In the genomic region with DNA sequence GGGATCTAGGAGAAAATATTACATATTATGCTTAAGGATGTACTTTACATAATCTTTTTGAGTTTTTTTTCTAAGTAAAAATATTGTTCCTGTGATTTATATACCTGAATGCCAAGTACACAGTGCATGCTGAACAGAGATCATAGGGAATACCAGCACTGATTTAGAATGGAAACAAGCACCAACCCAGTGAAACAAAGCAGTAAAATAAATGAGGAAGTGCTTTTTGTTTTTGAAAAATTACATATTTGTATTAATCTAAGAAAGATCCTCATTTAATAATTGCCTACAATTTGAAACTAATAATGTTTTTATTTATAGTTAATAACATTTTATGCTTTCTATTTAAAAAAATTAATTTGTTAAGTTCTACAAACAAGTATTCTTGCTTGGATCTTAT, we compare ENCODE assay signal across 21 cellular contexts. TPM values are rescaled to one million over a fixed set of nuclear protein-coding genes. Genes with fewer than 3 reads are reported as not detected.
DNase-seq lines count a peak whose midpoint lies in the region; ATAC-seq, FAIRE-seq and TF ChIP-seq lines count a peak whose summit lies in the region.
"Had no signal": no experiment of that assay in that cellular context is flagged by ENCODE, and none has a peak within 500 bp of the region (broad histone marks: within the 10 kb centered on the region; RNA-seq: fewer than 3 reads in every experiment).

No MANE protein-coding gene starts in this region.

- ATAC-seq in heart left ventricle = no peak
- ATAC-seq: A549, GM23338, HCT116 had no signal

- no peaks in the 10 kb centered on the region for H3K4me1 Mint-ChIP-seq in activated T-helper 1 cell treated with anti-CD3 and anti-CD28 coated beads, Interleukin-12 subunit alpha, Interleukin-12 subunit beta, Interleukin-2, Interleukin-4 antibody, amounts not matched to agents 30 ng/mL and 10 ng/mL and 1 ng/mL, durations not matched to agents 14 hours and 24 hours and 36 hours (ENCODE audit: low read depth)
- H3K4me1 Mint-ChIP-seq: CD4-positive, alpha-beta memory T cell had no signal

- H3K4me3 Mint-ChIP-seq in activated T-helper 1 cell treated with anti-CD3 and anti-CD28 coated beads, Interleukin-12 subunit alpha, Interleukin-12 subunit beta, Interleukin-2, Interleukin-4 antibody, amounts not matched to agents 30 ng/mL and 10 ng/mL and 1 ng/mL, durations not matched to agents 14 hours and 24 hours and 36 hours = no peak overlapping the region
- H3K4me3 Mint-ChIP-seq: CD14-positive monocyte; CD4-positive, alpha-beta memory T cell; GM23338; H9 had no signal

- H3K9me3 ChIP-seq in left ventricle myocardium inferior (replicated peaks) (no peaks in the 10 kb centered on the region), heart left ventricle (no peaks in the 10 kb centered on the region)
- H3K9me3 ChIP-seq: A549, BE2C had no signal

- no peaks in the 10 kb centered on the region for H3K36me3 ChIP-seq in left ventricle myocardium inferior
- H3K36me3 ChIP-seq in heart left ventricle = no peaks in the 10 kb centered on the region
- H3K36me3 ChIP-seq: BLaER1 treated with 17β-estradiol and CSF1 and Interleukin-3, amounts not matched to agents 10 nM and 100 nM had no signal

- no peak overlapping the region for H3K27ac Mint-ChIP-seq in activated T-helper 1 cell treated with anti-CD3 and anti-CD28 coated beads, Interleukin-12 subunit alpha, Interleukin-12 subunit beta, Interleukin-2, Interleukin-4 antibody, amounts not matched to agents 30 ng/mL and 10 ng/mL and 1 ng/mL, durations not matched to agents 14 hours and 24 hours and 36 hours
- H3K27ac Mint-ChIP-seq: CD14-positive monocyte; CD4-positive, alpha-beta memory T cell; GM23338; H9 had no signal

- TF ChIP-seq POLR2A in heart left ventricle (IDR thresholded peaks at IDR 0.05) = no peak

- TF ChIP-seq CTCF in left ventricle myocardium inferior (IDR thresholded peaks at IDR 0.05; ENCODE audit: borderline replicate concordance) (no peak), heart left ventricle (IDR thresholded peaks at IDR 0.05) (no peak), dorsolateral prefrontal cortex (IDR thresholded peaks at IDR 0.05 in 54 of 56, conservative IDR thresholded peaks at IDR 0.05 in 2 of 56; ENCODE audit: low read depth in 1 of 56, partially characterized antibody in 56 of 56) (no peak)

- intact Hi-C loops in left ventricle myocardium inferior (cut with micrococcal nuclease) (no loop called here), heart left ventricle (cut with DNase I) (loop anchor here in 1 of 10 donors (1.0 to 5.0 kb wide), 2 partner anchors 16 to 55 kb away; no protein-coding TSS in a partner anchor), dorsolateral prefrontal cortex (cut with DNase I) (loop anchor here (5.0 kb wide), 2 partner anchors 55 to 60 kb away; no protein-coding TSS in a partner anchor)
- intact Hi-C loops in activated T-helper 1 cell treated with anti-CD3 and anti-CD28 coated beads, Interleukin-12 subunit alpha, Interleukin-12 subunit beta, Interleukin-2, Interleukin-4 antibody, amounts not matched to agents 30 ng/mL and 10 ng/mL and 1 ng/mL, durations not matched to agents 14 hours and 24 hours and 36 hours (cut with micrococcal nuclease) = loop anchor here (10.0 kb wide), 1 partner anchor 172 kb away; a partner anchor contains a TSS

- DNase-seq in left ventricle myocardium inferior (no peak), heart left ventricle (no peak), dorsolateral prefrontal cortex (no peak), nucleus accumbens (lab: John Stamatoyannopoulos, UW) (no peak)
- DNase-seq in activated T-helper 1 cell treated with anti-CD3 and anti-CD28 coated beads, Interleukin-12 subunit alpha, Interleukin-12 subunit beta, Interleukin-2, Interleukin-4 antibody, amounts not matched to agents 30 ng/mL and 10 ng/mL and 1 ng/mL, durations not matched to agents 14 hours and 24 hours and 36 hours (ENCODE audit: low spot score) = no peak
- DNase-seq: ACHN; AML-193; Calu3; CD4-positive, alpha-beta memory T cell; COR-L47; DMS79 treated with DMSO at 0.1 percent for 48 hours; H9 had no signal

- peak overlapping the region; percentile 68 for H3K27ac ChIP-seq in left ventricle myocardium inferior (replicated peaks)
- peak overlapping the region in 5 of 12 donors; percentile 1 to 71 (median 49) for H3K27ac ChIP-seq in heart left ventricle
- peak overlapping the region in 33 of 59 donors; percentile 1 to 96 (median 83) for H3K27ac ChIP-seq in dorsolateral prefrontal cortex
- H3K27ac ChIP-seq: 22Rv1; A549; BLaER1 treated with 17β-estradiol and CSF1 and Interleukin-3, amounts not matched to agents 10 nM and 100 nM had no signal

- H3K27me3 Mint-ChIP-seq in activated T-helper 1 cell treated with anti-CD3 and anti-CD28 coated beads, Interleukin-12 subunit alpha, Interleukin-12 subunit beta, Interleukin-2, Interleukin-4 antibody, amounts not matched to agents 30 ng/mL and 10 ng/mL and 1 ng/mL, durations not matched to agents 14 hours and 24 hours and 36 hours (ENCODE audit: insufficient read depth) = peaks cover 13% of the 10 kb centered on the region

- no peaks in the 10 kb centered on the region for H3K9me3 Mint-ChIP-seq in activated T-helper 1 cell treated with anti-CD3 and anti-CD28 coated beads, Interleukin-12 subunit alpha, Interleukin-12 subunit beta, Interleukin-2, Interleukin-4 antibody, amounts not matched to agents 30 ng/mL and 10 ng/mL and 1 ng/mL, durations not matched to agents 14 hours and 24 hours and 36 hours
- H3K9me3 Mint-ChIP-seq: CD14-positive monocyte, GM23338 had no signal

- H3K4me3 ChIP-seq in left ventricle myocardium inferior = no peak overlapping the region
- no peak overlapping the region for H3K4me3 ChIP-seq in heart left ventricle
- no peak overlapping the region for H3K4me3 ChIP-seq in dorsolateral prefrontal cortex
- H3K4me3 ChIP-seq: A549; BLaER1 treated with 17β-estradiol and CSF1 and Interleukin-3, amounts not matched to agents 10 nM and 100 nM; GM23338 had no signal

- H3K4me1 ChIP-seq in left ventricle myocardium inferior = peaks cover 55% of the 10 kb centered on the region
- H3K4me1 ChIP-seq in heart left ventricle = peaks cover 0 to 44% (median 4%) of the 10 kb centered on the region in 12 donors
- H3K4me1 ChIP-seq: A549 had no signal

- no peaks in the 10 kb centered on the region for H3K27me3 ChIP-seq in left ventricle myocardium inferior (ENCODE audit: low read depth)
- H3K27me3 ChIP-seq in heart left ventricle = no peaks in the 10 kb centered on the region
- H3K27me3 ChIP-seq in dorsolateral prefrontal cortex = no peaks in the 10 kb centered on the region
- H3K27me3 ChIP-seq: BE2C; BLaER1 treated with 17β-estradiol and CSF1 and Interleukin-3, amounts not matched to agents 10 nM and 100 nM had no signal

- peak; percentile 81 for FAIRE-seq in G401.6 (lab: Jason Lieb, UNC)
- FAIRE-seq: A549, GM18507 had no signal

- H3K36me3 Mint-ChIP-seq in activated T-helper 1 cell treated with anti-CD3 and anti-CD28 coated beads, Interleukin-12 subunit alpha, Interleukin-12 subunit beta, Interleukin-2, Interleukin-4 antibody, amounts not matched to agents 30 ng/mL and 10 ng/mL and 1 ng/mL, durations not matched to agents 14 hours and 24 hours and 36 hours (ENCODE audit: low read depth) = no peaks in the 10 kb centered on the region
- H3K36me3 Mint-ChIP-seq: CD14-positive monocyte; CD4-positive, alpha-beta memory T cell had no signal

RNA-seq across cellular contexts. Expression of a gene that starts 18.0 kb away (rescaled TPM):
- 22.9 TPM for total RNA-seq in left ventricle myocardium inferior
- total RNA-seq in heart left ventricle = 10 to 100 TPM; 11.9 to 60.4 (median 26.0) TPM
- 10 to 100 TPM in 1 of 2 donors, 1 to 10 TPM in 1; 7.1 to 14.9 TPM for polyA plus RNA-seq in heart left ventricle
- 100 to 1,000 TPM in 54 of 120 experiments, 10 to 100 TPM in 66; 69.3 to 135 (median 98.3) TPM for total RNA-seq in dorsolateral prefrontal cortex
- 1.5 and 2.0 TPM in 2 replicates for total RNA-seq in activated T-helper 1 cell treated with anti-CD3 and anti-CD28 coated beads, Interleukin-12 subunit alpha, Interleukin-12 subunit beta, Interleukin-2, Interleukin-4 antibody, amounts not matched to agents 30 ng/mL and 10 ng/mL and 1 ng/mL, durations not matched to agents 14 hours and 24 hours and 36 hours
